In the genomic region with DNA sequence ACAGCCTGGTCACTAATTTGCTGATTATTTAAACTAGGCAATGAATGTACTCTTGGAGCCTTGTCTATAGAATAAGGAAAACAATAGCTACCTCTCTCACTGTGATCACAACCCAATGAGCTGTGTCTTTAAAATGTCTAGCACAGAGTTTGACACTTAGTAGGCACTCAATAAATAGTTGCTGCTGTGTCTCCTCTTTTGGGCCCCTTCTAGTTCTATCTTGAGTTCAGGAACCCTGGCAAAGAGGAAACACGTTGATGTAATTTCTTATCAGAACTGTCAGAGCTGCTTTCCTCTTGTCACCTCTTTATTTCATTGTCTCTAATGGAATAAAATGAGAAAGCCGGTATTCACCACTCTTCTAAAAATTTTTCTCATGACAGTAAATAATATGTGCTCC, we compare ENCODE assay signal across 27 cellular contexts.
"Had no signal": no experiment of that assay in that cellular context is flagged by ENCODE, and none has a peak within 500 bp of the region (broad histone marks: within the 10 kb centered on the region; RNA-seq: fewer than 3 reads in every experiment).

No MANE protein-coding gene starts in this region.

- H3K4me3 ChIP-seq: ascending aorta, cardiac muscle cell, PC-9, SJCRH30, SK-N-MC had no signal

- ATAC-seq: activated CD4-positive, alpha-beta T cell treated with anti-CD3 and anti-CD28 coated beads for 36 hours; activated CD4-positive, CD25-positive, alpha-beta regulatory T cell treated with anti-CD3 and anti-CD28 coated beads, Interleukin-2, amount 50 U/mL, for 24 hours; activated CD8-positive, alpha-beta T cell treated with anti-CD3 and anti-CD28 coated beads, Interleukin-2, amount 10 ng/mL, durations not matched to agents 7 days and 5 days; WTC11 had no signal

- H3K9me3 ChIP-seq: ascending aorta, SJCRH30 had no signal

- H3K36me3 ChIP-seq: ascending aorta, cardiac muscle cell, SJCRH30 had no signal

- H3K4me1 ChIP-seq: ascending aorta, SJCRH30 had no signal

- H3K27me3 ChIP-seq: ascending aorta, cardiac muscle cell, SJCRH30 had no signal

- DNase-seq: activated CD4-positive, alpha-beta T cell treated with anti-CD3 and anti-CD28 coated beads for 36 hours; activated CD4-positive, alpha-beta T cell treated with anti-CD3 and anti-CD28 coated beads, Interleukin-2, amount 10 ng/mL, durations not matched to agents 7 days and 5 days; activated CD4-positive, alpha-beta T cell treated with anti-CD3 and anti-CD28 coated beads, Interleukin-2, amount 50 U/mL, for 48 hours; activated CD8-positive, alpha-beta T cell treated with anti-CD3 and anti-CD28 coated beads, Interleukin-2, amount 10 ng/mL, durations not matched to agents 7 days and 5 days; activated gamma-delta T cell; activated naive CD4-positive, alpha-beta T cell treated with Interleukin-2 at 50 U/mL for 16 hours; activated naive CD8-positive, alpha-beta T cell treated with anti-CD3 and anti-CD28 coated beads, Interleukin-2, amount 10 ng/mL, durations not matched to agents 7 days and 5 days; activated T-cell treated with anti-CD3 and anti-CD28 coated beads, Interleukin-2, amount 50 U/mL, for 24 hours; amygdala; Karpas-422; KBM-7; NCI-H187 treated with DMSO at 0.1 percent for 48 hours; NCI-H2081; NCI-H2171 treated with DMSO at 0.1 percent for 48 hours; NCI-H2227 treated with DMSO at 0.1 percent for 48 hours; NCI-H446 treated with DMSO at 0.1 percent for 48 hours; NCI-H524; NCI-H82; PC-9; SHP77; SJCRH30 had no signal

- H3K27ac ChIP-seq: ascending aorta, cardiac muscle cell, PC-9, RWPE1, SJCRH30, SK-N-MC had no signal
